8 cellular contexts compared by ENCODE assay signal in genomic region chr22:36409911-36410756, GRCh38. TPM values are rescaled to one million over a fixed set of nuclear protein-coding genes. Genes with fewer than 3 reads are reported as not detected.
DNase-seq lines count a peak whose midpoint lies in the region; ATAC-seq and TF ChIP-seq lines count a peak whose summit lies in the region.

No MANE protein-coding gene starts in this region.

- peak; percentile 98 to 99 for DNase-seq in Caco-2
- DNase-seq in NCI-H1092 treated with DMSO at 0.1 percent for 48 hours (lab: John Stamatoyannopoulos, UW), result peak; percentile 95
- peak; percentile 28 to 38 for DNase-seq in activated CD4-positive, alpha-beta T cell treated with anti-CD3 and anti-CD28 coated beads for 24 hours (ENCODE audit: low read depth in 2 of 2)
- DNase-seq in choroid plexus epithelial cell (ENCODE audit: low read depth), result peak; percentile 83
- peak; percentile 91 to 92 for DNase-seq in left lung
- DNase-seq in stimulated activated CD4-positive, alpha-beta T cell treated with anti-CD3 and anti-CD28 coated beads, Interleukin-2, amount 100 ng/mL, for 48 hours, result peak; percentile 31 to 46
- DNase-seq in NOMO-1 treated with DMSO at 0.1 percent for 48 hours (lab: John Stamatoyannopoulos, UW; ENCODE audit: unreplicated experiment), result no peak
- DNase-seq in UCSD-AML1 (lab: John Stamatoyannopoulos, UW; ENCODE audit: unreplicated experiment), result no peak

- POLR2A ChIA-PET in Caco-2 (lab: Charles Lee), result interaction anchor here (0.6 to 2.4 kb wide), 16 partner anchors 9 to 109 kb away, joined by 3 to 26 read pairs (median 4); partner anchors contain the start of genes MYH9 and TXN2

- H3K9me3 ChIP-seq in Caco-2, result no peaks in the 10 kb centered on the region
- H3K9me3 ChIP-seq in left lung, result no peaks in the 10 kb centered on the region

- H3K4me1 Mint-ChIP-seq in Caco-2 (ENCODE audit: low read depth, unreplicated experiment), result peaks cover 13% of the 10 kb centered on the region

- H3K4me3 ChIP-seq in Caco-2 (ENCODE audit: low read depth, low read length) (peak overlapping the region; percentile 45), choroid plexus epithelial cell (ENCODE audit: low read depth, low read length) (peak overlapping the region; percentile 56), left lung (peak overlapping the region; percentile 8 to 35)

- BruUV-seq in Caco-2 (replicated peaks; lab: Mats Ljungman, UMichigan), result TSS peak; percentile 99

- H3K4me1 ChIP-seq in Caco-2, result peaks cover 21% of the 10 kb centered on the region
- peaks cover 5 to 58% of the 10 kb centered on the region in 2 donors for H3K4me1 ChIP-seq in left lung

- H3K36me3 ChIP-seq in Caco-2 (ENCODE audit: control insufficient read depth, insufficient read depth, low read length), result peaks cover 1% of the 10 kb centered on the region; the same call in 1 of the 2 replicates
- no peaks in the 10 kb centered on the region for H3K36me3 ChIP-seq in left lung

- H3K27ac ChIP-seq in left lung, result peak overlapping the region; percentile 78 to 79

- peak overlapping the region; percentile 90 for H3K27ac Mint-ChIP-seq in Caco-2 (ENCODE audit: unreplicated experiment)

- H3K4me3 Mint-ChIP-seq in Caco-2 (ENCODE audit: unreplicated experiment), result peak overlapping the region; percentile 69

- ATAC-seq in left lung, result peak; percentile 96

- no peaks in the 10 kb centered on the region for H3K9me3 Mint-ChIP-seq in Caco-2 (ENCODE audit: unreplicated experiment)

- intact Hi-C loops in Caco-2 (cut with micrococcal nuclease; ENCODE audit: unreplicated experiment), result loop anchor here (1.0 to 2.0 kb wide), 4 partner anchors 9 to 45 kb away; no protein-coding TSS in a partner anchor
- intact Hi-C loops in left lung (cut with DNase I), result no loop called here

- CTCF ChIA-PET in Caco-2 (lab: Charles Lee), result interaction anchor here (0.6 to 1.1 kb wide), 5 partner anchors 49 to 109 kb away, joined by 3 to 9 read pairs (median 3); no protein-coding TSS in a partner anchor

- no peaks in the 10 kb centered on the region for H3K27me3 Mint-ChIP-seq in Caco-2 (ENCODE audit: insufficient read depth, unreplicated experiment)

- H3K27me3 ChIP-seq in Caco-2 (replicated peaks; ENCODE audit: control insufficient read depth, insufficient read depth, low read length), result no peaks in the 10 kb centered on the region
- no peaks in the 10 kb centered on the region for H3K27me3 ChIP-seq in left lung

- H3K36me3 Mint-ChIP-seq in Caco-2 (ENCODE audit: insufficient read depth, unreplicated experiment), result peaks cover 10% of the 10 kb centered on the region

- TF ChIP-seq CTCF in Caco-2 (IDR thresholded peaks at IDR 0.05; ENCODE audit: insufficient read depth in 1 of 2, low read depth in 1 of 2, low read length in 1 of 2, severe bottlenecking in 1 of 2, unreplicated experiment in 1 of 2) (peak; percentile 10 to 11), choroid plexus epithelial cell (conservative IDR thresholded peaks at IDR 0.05; ENCODE audit: low read depth, low read length) (no peak), left lung (IDR thresholded peaks at IDR 0.05) (no peak)

RNA-seq across cellular contexts. Expression of gene MYH9, which starts 22.4 kb away (rescaled TPM):
- total RNA-seq in Caco-2 (2022), result 513 and 539 TPM in 2 replicates
- 100 to 1,000 TPM; 754 to 761 TPM for total RNA-seq in left lung

Comparison
In these comparisons a context has a peak if more than half of its experiments do, and no peak if none do; other contexts are left out.
1. DNase-seq: peak in Caco-2 (2 of 2), NCI-H1092 treated with DMSO at 0.1 percent for 48 hours (single experiment), activated CD4-positive, alpha-beta T cell treated with anti-CD3 and anti-CD28 coated beads for 24 hours (2 of 2), choroid plexus epithelial cell (single experiment), left lung (2 of 2) and stimulated activated CD4-positive, alpha-beta T cell treated with anti-CD3 and anti-CD28 coated beads, Interleukin-2, amount 100 ng/mL, for 48 hours (2 of 2); none in NOMO-1 treated with DMSO at 0.1 percent for 48 hours (single experiment) and UCSD-AML1 (single experiment).
2. CTCF ChIP-seq: peak in Caco-2 (2 of 2); none in choroid plexus epithelial cell (single experiment) and left lung (0 of 2).
3. Peak in every context shown above with its lines, with median percentiles within 50 percentile points of each other: H3K4me3 ChIP-seq.